ENCODE assay signal across 17 cellular contexts in genomic region chr15:47932829-47933696, GRCh38.
A peak's percentile ranks its signal among the peaks of the same experiment; 100 is the strongest.
DNase-seq lines count a peak whose midpoint lies in the region; ATAC-seq, FAIRE-seq and TF ChIP-seq lines count a peak whose summit lies in the region.
"Had no signal": no experiment of that assay in that cellular context is flagged by ENCODE, and none has a peak within 500 bp of the region (broad histone marks: within the 10 kb centered on the region; RNA-seq: fewer than 3 reads in every experiment).

No MANE protein-coding gene starts in this region.

- no peaks in the 10 kb centered on the region for H3K79me1 ChIP-seq in mesenchymal stem cell (replicated peaks; ENCODE audit: low read length, poor library complexity, severe bottlenecking)

- intact Hi-C loops in pancreas (cut with DNase I): no loop called here

- H3K4me1 ChIP-seq in endodermal cell (ENCODE audit: control insufficient read depth, insufficient read depth, low read length): peaks cover 7% of the 10 kb centered on the region
- H3K4me1 ChIP-seq in mesenchymal stem cell (ENCODE audit: control insufficient read depth, insufficient read depth, low read depth, low read length): peaks cover 2% of the 10 kb centered on the region
- peaks cover 9 to 14% (median 11%) of the 10 kb centered on the region in 3 donors for H3K4me1 ChIP-seq in pancreas

- H3K9me3 ChIP-seq in endodermal cell (ENCODE audit: control insufficient read depth, low read length): no peaks in the 10 kb centered on the region
- no peaks in the 10 kb centered on the region for H3K9me3 ChIP-seq in mesenchymal stem cell (ENCODE audit: control insufficient read depth, low read length)
- no peaks in the 10 kb centered on the region for H3K9me3 ChIP-seq in pancreas
- H3K9me3 ChIP-seq: HAP-1 had no signal

- no peak overlapping the region for H3K27ac Mint-ChIP-seq in endodermal cell
- H3K27ac Mint-ChIP-seq: CD14-positive monocyte had no signal

- no peak overlapping the region for H4K8ac ChIP-seq in mesenchymal stem cell (ENCODE audit: low read length)

- WGBS in endodermal cell (ENCODE audit: insufficient coverage in 1 of 2, insufficient read length in 1 of 2), 2 experiments: 74 to 81% methylated on average over 2 to 6 of the region's 6 CpGs
- 44% methylated on average over 5 of the region's 6 CpGs for WGBS in mesenchymal stem cell
- 37 to 38% methylated on average over 6 of the region's 6 CpGs for WGBS in pancreas, 2 donors

- no peak overlapping the region for H2BK120ac ChIP-seq in mesenchymal stem cell (ENCODE audit: low read depth, low read length)

- no peak overlapping the region for H2BK5ac ChIP-seq in mesenchymal stem cell (ENCODE audit: low read depth, low read length, poor library complexity, severe bottlenecking)

- no peak overlapping the region for H3K14ac ChIP-seq in mesenchymal stem cell (ENCODE audit: low read length in 2 of 2)

- no peak overlapping the region for H2AK5ac ChIP-seq in mesenchymal stem cell (ENCODE audit: low read length, severe bottlenecking)

- no peak overlapping the region for H3K4me2 ChIP-seq in mesenchymal stem cell (ENCODE audit: low read length, poor library complexity, severe bottlenecking)

- H3K4me3 ChIP-seq in endodermal cell (ENCODE audit: low read length): no peak overlapping the region
- H3K4me3 ChIP-seq in mesenchymal stem cell (ENCODE audit: insufficient read depth in 1 of 2, low read depth in 1 of 2, low read length in 2 of 2): no peak overlapping the region
- no peak overlapping the region for H3K4me3 ChIP-seq in pancreas
- H3K4me3 ChIP-seq: HAP-1 had no signal

- no peak overlapping the region for H3K18ac ChIP-seq in mesenchymal stem cell (ENCODE audit: low read depth in 1 of 2, low read length in 2 of 2)

- TF ChIP-seq CTCF in endodermal cell (conservative IDR thresholded peaks at IDR 0.05) (no peak), pancreas (IDR thresholded peaks at IDR 0.05) (no peak)

- H3K36me3 Mint-ChIP-seq in endodermal cell (ENCODE audit: low read depth): no peaks in the 10 kb centered on the region
- H3K36me3 Mint-ChIP-seq: CD14-positive monocyte had no signal

- H3K4me1 Mint-ChIP-seq in endodermal cell: peaks cover 16% of the 10 kb centered on the region
- H3K4me1 Mint-ChIP-seq: CD14-positive monocyte had no signal

- no peak overlapping the region for H2BK15ac ChIP-seq in mesenchymal stem cell (ENCODE audit: low read depth, poor library complexity, severe bottlenecking)

- H4K91ac ChIP-seq in mesenchymal stem cell (ENCODE audit: low read length): no peak overlapping the region

- peak; percentile 42 for DNase-seq in SK-N-DZ (ENCODE audit: low spot score)
- DNase-seq in endodermal cell: peak; percentile 61
- peak; percentile 47 for DNase-seq in mesenchymal stem cell
- peak in 2 of 6 donors; percentile 13 to 33 for DNase-seq in pancreas
- DNase-seq in EL: no peak
- no peak for DNase-seq in urothelium cell line (ENCODE audit: low spot score)
- DNase-seq: Calu3, DMS 273 treated with DMSO at 0.1 percent for 48 hours, IMR-90 had no signal

- FAIRE-seq in pancreas (lab: Jason Lieb, UNC) (no peak), urothelium cell line (lab: Jason Lieb, UNC) (no peak)
- FAIRE-seq: A204.1, G401.6, GM12891, GM19239, H1 had no signal

- no peak overlapping the region for H2BK12ac ChIP-seq in mesenchymal stem cell (ENCODE audit: low read length in 2 of 2)

- no peak overlapping the region for H3K23ac ChIP-seq in mesenchymal stem cell (ENCODE audit: low read length in 2 of 2)

- ATAC-seq in pancreas (peak; percentile 76 to 89 (median 80)), GM18870 (IDR thresholded peaks at IDR 0.05; ENCODE audit: unreplicated experiment) (no peak)

- no peak overlapping the region for H3K4me3 Mint-ChIP-seq in endodermal cell
- H3K4me3 Mint-ChIP-seq: CD14-positive monocyte had no signal

- peaks cover 7% of the 10 kb centered on the region for H3K27me3 Mint-ChIP-seq in endodermal cell (ENCODE audit: insufficient read depth)

- H2AFZ ChIP-seq in mesenchymal stem cell (ENCODE audit: low read depth, low read length): no peak overlapping the region

- no peak overlapping the region for H3K27ac ChIP-seq in endodermal cell (ENCODE audit: low read depth, low read length)
- no peak overlapping the region for H3K27ac ChIP-seq in mesenchymal stem cell (ENCODE audit: low read length, poor library complexity, severe bottlenecking)
- H3K27ac ChIP-seq in pancreas: peak overlapping the region in 2 of 4 donors; percentile 5 to 6

- H3K9ac ChIP-seq in endodermal cell (ENCODE audit: extremely low read depth, low read length, poor library complexity, severe bottlenecking) (no peak overlapping the region), mesenchymal stem cell (ENCODE audit: low read length) (no peak overlapping the region)

- H3K36me3 ChIP-seq in endodermal cell (ENCODE audit: control insufficient read depth, insufficient read depth, low read length) (no peaks in the 10 kb centered on the region), mesenchymal stem cell (ENCODE audit: control insufficient read depth in 1 of 2, insufficient read depth in 2 of 2, low read depth in 1 of 2, low read length in 2 of 2) (no peaks in the 10 kb centered on the region), pancreas (no peaks in the 10 kb centered on the region)
- H3K36me3 ChIP-seq: HAP-1 had no signal

- H3K27me3 ChIP-seq in endodermal cell (ENCODE audit: control insufficient read depth, insufficient read depth, low read length, poor library complexity, severe bottlenecking) (no peaks in the 10 kb centered on the region), mesenchymal stem cell (ENCODE audit: control insufficient read depth in 1 of 2, insufficient read depth in 1 of 2, low read length in 2 of 2) (peaks cover 0 to 10% of the 10 kb centered on the region in 2 experiments), pancreas (no peaks in the 10 kb centered on the region)

- H3K9me3 Mint-ChIP-seq in endodermal cell: no peaks in the 10 kb centered on the region

- H3K4ac ChIP-seq in mesenchymal stem cell (ENCODE audit: low read depth in 1 of 2, low read length in 2 of 2): no peak overlapping the region

Comparison
In these comparisons a context has a peak if more than half of its experiments do, and no peak if none do; other contexts are left out.
1. DNase-seq: peak in SK-N-DZ (single experiment), endodermal cell (single experiment) and mesenchymal stem cell (single experiment); none in EL (single experiment) and urothelium cell line (single experiment).